In the genomic region with DNA sequence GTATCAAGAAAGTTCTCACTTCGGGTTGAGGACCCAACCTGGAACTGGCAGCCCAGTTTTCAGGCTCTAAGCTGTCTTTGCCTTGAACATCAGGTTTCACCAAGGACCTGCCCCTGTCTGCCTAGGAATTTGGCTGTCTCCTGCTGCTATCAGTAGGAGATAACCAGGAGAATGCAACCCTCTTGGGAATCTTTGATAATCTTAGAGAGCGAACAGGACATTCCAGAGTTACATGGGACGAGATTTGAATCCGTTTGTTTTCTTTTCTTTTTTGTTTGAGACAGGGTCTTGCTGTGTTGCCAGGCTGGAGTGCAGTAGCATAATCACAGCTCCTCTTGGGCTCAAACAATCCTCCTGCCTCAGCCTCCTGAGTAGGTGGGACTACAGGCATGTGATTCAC, we compare ENCODE assay signal across 14 cellular contexts. TPM values are rescaled to one million over a fixed set of nuclear protein-coding genes. Genes with fewer than 3 reads are reported as not detected.
A peak's percentile ranks its signal among the peaks of the same experiment; 100 is the strongest.
DNase-seq lines count a peak whose midpoint lies in the region; ATAC-seq and TF ChIP-seq lines count a peak whose summit lies in the region.
"Had no signal": no experiment of that assay in that cellular context is flagged by ENCODE, and none has a peak within 500 bp of the region (broad histone marks: within the 10 kb centered on the region; RNA-seq: fewer than 3 reads in every experiment).

No MANE protein-coding gene starts in this region.

- H3K9me3 ChIP-seq in HUES48 (ENCODE audit: control insufficient read depth, insufficient read depth, low read length) (0 out of 2 replicates have a peak, but pooled peaks cover 3% of the 10 kb centered on the region), left ventricle myocardium inferior (replicated peaks) (no peaks in the 10 kb centered on the region), neuronal stem cell (replicated peaks in 1 of 2; ENCODE audit: control insufficient read depth in 2 of 2, insufficient read depth in 1 of 2, low read depth in 1 of 2, low read length in 2 of 2) (no peaks in the 10 kb centered on the region), adrenal gland (replicated peaks in 1 of 3) (no peaks in the 10 kb centered on the region)
- H3K9me3 ChIP-seq in CD8-positive, alpha-beta T cell (ENCODE audit: low read length): no peaks in the 10 kb centered on the region
- H3K9me3 ChIP-seq: A549, Caco-2 had no signal

- no peak overlapping the region for H3K18ac ChIP-seq in neuronal stem cell (ENCODE audit: low read length)

- CTCF ChIA-PET in WTC11 (lab: Charles Lee): interaction anchor here (0.8 to 2.3 kb wide), 5 partner anchors 18 to 567 kb away, joined by 3 to 12 read pairs (median 5); a partner anchor contains a TSS
- CTCF ChIA-PET in CD8-positive, alpha-beta T cell (lab: Charles Lee): no interaction called here

- no peak for TF ChIP-seq POLR2A in adrenal gland (IDR thresholded peaks at IDR 0.05)

- no peak overlapping the region for H2BK5ac ChIP-seq in neuronal stem cell (ENCODE audit: low read length)

- POLR2A ChIA-PET in WTC11 (lab: Charles Lee): no interaction called here
- POLR2A ChIA-PET in CD8-positive, alpha-beta T cell (lab: Charles Lee): interaction anchor here (1.1 kb wide), 1 partner anchor 17 kb away, joined by 4 read pairs; a partner anchor contains a TSS

- H3K9ac ChIP-seq in HUES48 (ENCODE audit: low read depth, low read length): no peak overlapping the region
- H3K9ac ChIP-seq in neuronal stem cell (ENCODE audit: low read depth, low read length, poor library complexity): no peak overlapping the region

- H3K4me3 Mint-ChIP-seq in WTC11: no peak overlapping the region
- H3K4me3 Mint-ChIP-seq in CD8-positive, alpha-beta T cell: no peak overlapping the region
- H3K4me3 Mint-ChIP-seq: CD14-positive monocyte; CD8-positive, alpha-beta memory T cell had no signal

- no peaks in the 10 kb centered on the region for H3K27me3 Mint-ChIP-seq in WTC11 (ENCODE audit: low read depth)
- H3K27me3 Mint-ChIP-seq in CD8-positive, alpha-beta T cell (ENCODE audit: low read depth): no peaks in the 10 kb centered on the region

- peak overlapping the region; percentile 64 for H3K27ac Mint-ChIP-seq in WTC11
- no peak overlapping the region for H3K27ac Mint-ChIP-seq in CD8-positive, alpha-beta T cell
- H3K27ac Mint-ChIP-seq: CD14-positive monocyte had no signal

- H3K36me3 Mint-ChIP-seq in WTC11: no peaks in the 10 kb centered on the region
- peaks cover 52% of the 10 kb centered on the region for H3K36me3 Mint-ChIP-seq in CD8-positive, alpha-beta T cell

- H3K27me3 ChIP-seq in HUES48 (ENCODE audit: control insufficient read depth, insufficient read depth, low read length) (no peaks in the 10 kb centered on the region), left ventricle myocardium inferior (ENCODE audit: low read depth) (no peaks in the 10 kb centered on the region), neuronal stem cell (ENCODE audit: control insufficient read depth in 3 of 3, insufficient read depth in 3 of 3, low read depth in 1 of 3, low read length in 3 of 3) (no peaks in the 10 kb centered on the region), adrenal gland (no peaks in the 10 kb centered on the region)
- no peaks in the 10 kb centered on the region for H3K27me3 ChIP-seq in CD8-positive, alpha-beta T cell (ENCODE audit: insufficient read depth, low read length)

- H3K27ac ChIP-seq in HUES48 (ENCODE audit: low read depth, low read length): peak overlapping the region; percentile 95
- H3K27ac ChIP-seq in left ventricle myocardium inferior (replicated peaks): peak overlapping the region; percentile 89
- H3K27ac ChIP-seq in neuronal stem cell (replicated peaks; ENCODE audit: low read length): no peak overlapping the region
- H3K27ac ChIP-seq in adrenal gland: no peak overlapping the region
- H3K27ac ChIP-seq in CD8-positive, alpha-beta T cell (ENCODE audit: low read depth, low read length): no peak overlapping the region
- H3K27ac ChIP-seq: A549 had no signal

- DNase-seq in WTC11 (ENCODE audit: low spot score) (no peak), left ventricle myocardium inferior (no peak), neuronal stem cell (ENCODE audit: low spot score) (no peak), adrenal gland (no peak), KG1 (lab: John Stamatoyannopoulos, UW) (no peak)
- no peak for DNase-seq in CD8-positive, alpha-beta T cell
- no peak for DNase-seq in stimulated activated CD4-positive, alpha-beta T cell treated with anti-CD3 and anti-CD28 coated beads, Interleukin-1b, Interleukin-23, amount 100 ng/mL, for 48 hours
- DNase-seq: CD8-positive, alpha-beta memory T cell; GF-D8; IMR-90 had no signal

- no peak; the same call in 1 of the 2 replicates for ATAC-seq in WTC11
- ATAC-seq in CD8-positive, alpha-beta T cell: no peak
- ATAC-seq: A549 had no signal

- no peak overlapping the region for H2AK5ac ChIP-seq in neuronal stem cell (ENCODE audit: low read depth, low read length)

- TF ChIP-seq CTCF in WTC11 (IDR thresholded peaks at IDR 0.05) (no peak), left ventricle myocardium inferior (IDR thresholded peaks at IDR 0.05; ENCODE audit: borderline replicate concordance) (no peak), adrenal gland (IDR thresholded peaks at IDR 0.05) (no peak)
- TF ChIP-seq CTCF in CD8-positive, alpha-beta T cell (IDR thresholded peaks at IDR 0.05): no peak

- intact Hi-C loops in left ventricle myocardium inferior (cut with micrococcal nuclease) (no loop called here), adrenal gland (cut with DNase I) (no loop called here)
- intact Hi-C loops in CD8-positive, alpha-beta T cell (cut with DNase I, micrococcal nuclease): no loop called here

- H3K23ac ChIP-seq in neuronal stem cell (ENCODE audit: low read depth, low read length, poor library complexity): no peak overlapping the region

- H2BK120ac ChIP-seq in neuronal stem cell (ENCODE audit: low read depth, low read length): no peak overlapping the region

- H3K9me3 Mint-ChIP-seq in WTC11: no peaks in the 10 kb centered on the region
- no peaks in the 10 kb centered on the region for H3K9me3 Mint-ChIP-seq in CD8-positive, alpha-beta T cell
- H3K9me3 Mint-ChIP-seq: CD8-positive, alpha-beta memory T cell had no signal

- H3K36me3 ChIP-seq in HUES48 (ENCODE audit: control insufficient read depth, insufficient read depth, low read length): no peaks in the 10 kb centered on the region
- peaks cover 5% of the 10 kb centered on the region for H3K36me3 ChIP-seq in left ventricle myocardium inferior
- H3K36me3 ChIP-seq in neuronal stem cell (replicated peaks in 1 of 2; ENCODE audit: control insufficient read depth in 2 of 2, insufficient read depth in 2 of 2, low read length in 2 of 2): no peaks in the 10 kb centered on the region
- no peaks in the 10 kb centered on the region for H3K36me3 ChIP-seq in adrenal gland (replicated peaks in 1 of 2)
- no peaks in the 10 kb centered on the region for H3K36me3 ChIP-seq in CD8-positive, alpha-beta T cell (ENCODE audit: insufficient read depth, low read length)

- no CpG with 5 or more reads among the region's 4 CpGs for WGBS in neuronal stem cell (ENCODE audit: extremely low coverage in 2 of 2, insufficient read length in 2 of 2, insufficient replicate concordance in 1 of 2), 2 donors
- 88 to 94% (median 90%) methylated on average over 4 of the region's 4 CpGs for WGBS in adrenal gland, 4 donors

- H2BK15ac ChIP-seq in neuronal stem cell (ENCODE audit: low read length): no peak overlapping the region

- H3K14ac ChIP-seq in neuronal stem cell (ENCODE audit: low read length): no peak overlapping the region

- no peak overlapping the region for H4K8ac ChIP-seq in neuronal stem cell (ENCODE audit: low read depth, low read length)

- H3K4me1 ChIP-seq in HUES48 (ENCODE audit: control insufficient read depth, insufficient read depth, low read length): peaks cover 12% of the 10 kb centered on the region
- H3K4me1 ChIP-seq in left ventricle myocardium inferior: peaks cover 46% of the 10 kb centered on the region
- H3K4me1 ChIP-seq in neuronal stem cell (ENCODE audit: control insufficient read depth in 2 of 2, insufficient read depth in 1 of 2, low read depth in 1 of 2, low read length in 2 of 2): peaks cover 5 to 6% of the 10 kb centered on the region in 2 donors
- H3K4me1 ChIP-seq in adrenal gland (replicated peaks in 1 of 2): no peaks in the 10 kb centered on the region
- H3K4me1 ChIP-seq in CD8-positive, alpha-beta T cell (ENCODE audit: insufficient read depth, low read length): no peaks in the 10 kb centered on the region
- H3K4me1 ChIP-seq: A549 had no signal

- H3K79me1 ChIP-seq in neuronal stem cell (ENCODE audit: low read depth, low read length): no peaks in the 10 kb centered on the region

- no peak overlapping the region for H4K91ac ChIP-seq in neuronal stem cell (ENCODE audit: low read depth, low read length, poor library complexity)

- H3K4me2 ChIP-seq in neuronal stem cell (ENCODE audit: insufficient read depth, low read length, poor library complexity, severe bottlenecking): no peak overlapping the region
- H3K4me2 ChIP-seq: A549 had no signal

- H3K4ac ChIP-seq in neuronal stem cell (ENCODE audit: low read length): no peak overlapping the region

- H2BK12ac ChIP-seq in neuronal stem cell (ENCODE audit: low read length): no peak overlapping the region

- H3K4me3 ChIP-seq in HUES48 (ENCODE audit: low read depth, low read length): no peak overlapping the region
- no peak overlapping the region for H3K4me3 ChIP-seq in left ventricle myocardium inferior
- no peak overlapping the region for H3K4me3 ChIP-seq in neuronal stem cell (ENCODE audit: low read length in 2 of 2)
- no peak overlapping the region for H3K4me3 ChIP-seq in adrenal gland
- no peak overlapping the region for H3K4me3 ChIP-seq in CD8-positive, alpha-beta T cell (ENCODE audit: low read depth, low read length)
- H3K4me3 ChIP-seq: A549 had no signal

- H2AFZ ChIP-seq in neuronal stem cell (ENCODE audit: low read length): peak overlapping the region; percentile 33

- peaks cover 40% of the 10 kb centered on the region for H3K4me1 Mint-ChIP-seq in WTC11
- H3K4me1 Mint-ChIP-seq in CD8-positive, alpha-beta T cell (ENCODE audit: low read depth): peaks cover 4% of the 10 kb centered on the region
- H3K4me1 Mint-ChIP-seq: CD14-positive monocyte had no signal

TF ChIP-seq in WTC11, 78 proteins besides CTCF, POLR2A, EP300 and RAD21 (continues in another document):
- TF ChIP-seq MYBL2 (CRISPR knock-in tag; IDR thresholded peaks at IDR 0.05): no peak
- no peak for TF ChIP-seq MXD4 (CRISPR knock-in tag; IDR thresholded peaks at IDR 0.05; ENCODE audit: borderline replicate concordance)
- no peak for TF ChIP-seq OVOL2 (CRISPR knock-in tag; IDR thresholded peaks at IDR 0.05; ENCODE audit: borderline replicate concordance)

RNA-seq across cellular contexts. Expression of a gene that starts 18.0 kb away (rescaled TPM):
- total RNA-seq in WTC11 (2021) (82.0 to 93.2 TPM (median 90.6 TPM) in 3 replicates), left ventricle myocardium inferior (416 TPM), adrenal gland (100 to 1,000 TPM in 1 of 8 donors, 10 to 100 TPM in 6, 1 to 10 TPM in 1; 8.8 to 133 (median 44.7) TPM)
- 137 TPM for polyA plus RNA-seq in neuronal stem cell (2013, experiment 1 of 2)
- polyA plus RNA-seq in neuronal stem cell (2013, experiment 2 of 2): 135 TPM
- polyA plus RNA-seq in adrenal gland: 100 to 1,000 TPM in 1 of 3 donors, 10 to 100 TPM in 2; 46.4 to 119 (median 67.3) TPM
- 100 to 1,000 TPM; 133 to 135 TPM for total RNA-seq in CD8-positive, alpha-beta T cell

Comparison
In these comparisons a context has a peak if more than half of its experiments do, and no peak if none do; other contexts are left out.
1. H3K27ac ChIP-seq: peak in HUES48 (single experiment) and left ventricle myocardium inferior (single experiment); none in neuronal stem cell (single experiment), adrenal gland (0 of 5) and CD8-positive, alpha-beta T cell (single experiment).